ENCODE assay signal across 1 cellular context in genomic region chr22:48438096-48438495, GRCh38.
TF ChIP-seq lines count a peak whose summit lies in the region.

No MANE protein-coding gene starts in this region.

TF ChIP-seq in GM23338, 12 proteins besides CTCF, POLR2A, EP300 and RAD21:
- TF ChIP-seq ZNF462 (CRISPR knock-in tag; IDR thresholded peaks at IDR 0.05) (no peak), REST (IDR thresholded peaks at IDR 0.05; ENCODE audit: unreplicated experiment) (no peak), ZNF331 (CRISPR knock-in tag; IDR thresholded peaks at IDR 0.05; ENCODE audit: low read depth) (no peak), JUNB (IDR thresholded peaks at IDR 0.05; ENCODE audit: unreplicated experiment) (no peak), EZH2phosphoT487 (IDR thresholded peaks at IDR 0.05; ENCODE audit: unreplicated experiment) (no peak), ZNF114 (CRISPR knock-in tag; IDR thresholded peaks at IDR 0.05) (no peak), CREB1 (CRISPR knock-in tag; IDR thresholded peaks at IDR 0.05; ENCODE audit: low read depth) (no peak), POLR2AphosphoS5 (IDR thresholded peaks at IDR 0.05; ENCODE audit: low read depth) (no peak), STAT1 (IDR thresholded peaks at IDR 0.05; ENCODE audit: unreplicated experiment) (no peak), EZH2 (IDR thresholded peaks at IDR 0.05; ENCODE audit: low read depth, unreplicated experiment) (no peak), NANOG (IDR thresholded peaks at IDR 0.05; ENCODE audit: borderline replicate concordance) (no peak)
- TF ChIP-seq, protein P1, sequence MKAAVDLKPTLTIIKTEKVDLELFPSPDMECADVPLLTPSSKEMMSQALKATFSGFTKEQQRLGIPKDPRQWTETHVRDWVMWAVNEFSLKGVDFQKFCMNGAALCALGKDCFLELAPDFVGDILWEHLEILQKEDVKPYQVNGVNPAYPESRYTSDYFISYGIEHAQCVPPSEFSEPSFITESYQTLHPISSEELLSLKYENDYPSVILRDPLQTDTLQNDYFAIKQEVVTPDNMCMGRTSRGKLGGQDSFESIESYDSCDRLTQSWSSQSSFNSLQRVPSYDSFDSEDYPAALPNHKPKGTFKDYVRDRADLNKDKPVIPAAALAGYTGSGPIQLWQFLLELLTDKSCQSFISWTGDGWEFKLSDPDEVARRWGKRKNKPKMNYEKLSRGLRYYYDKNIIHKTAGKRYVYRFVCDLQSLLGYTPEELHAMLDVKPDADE (IDR thresholded peaks at IDR 0.05) = no peak
